ENCODE assay signal across 8 cellular contexts in genomic region chr7:38215734-38216670, GRCh38. TPM values are rescaled to one million over a fixed set of nuclear protein-coding genes. Genes with fewer than 3 reads are reported as not detected.
DNase-seq lines count a peak whose midpoint lies in the region; ATAC-seq and TF ChIP-seq lines count a peak whose summit lies in the region.

No MANE protein-coding gene starts in this region.

- peaks cover 44% of the 10 kb centered on the region for H3K4me1 Mint-ChIP-seq in activated naive CD8-positive, alpha-beta T cell treated with anti-CD3 and anti-CD28 coated beads, Interleukin-2, amount 50 U/mL, for 24 hours

- TF ChIP-seq CTCF in GM12874 (IDR thresholded peaks at IDR 0.05; ENCODE audit: insufficient read depth, low read depth, low read length) (peak; percentile 97), left ventricle myocardium inferior (IDR thresholded peaks at IDR 0.05; ENCODE audit: borderline replicate concordance) (peak; percentile 95)

- H3K4me3 Mint-ChIP-seq in activated naive CD8-positive, alpha-beta T cell treated with anti-CD3 and anti-CD28 coated beads, Interleukin-2, amount 50 U/mL, for 24 hours, result no peak overlapping the region

- intact Hi-C loops in left ventricle myocardium inferior (cut with micrococcal nuclease), result no loop called here

- peaks cover 59% of the 10 kb centered on the region for H3K36me3 ChIP-seq in left ventricle myocardium inferior

- peaks cover 19% of the 10 kb centered on the region for H3K36me3 Mint-ChIP-seq in activated naive CD8-positive, alpha-beta T cell treated with anti-CD3 and anti-CD28 coated beads, Interleukin-2, amount 50 U/mL, for 24 hours (ENCODE audit: low read depth)

- no peaks in the 10 kb centered on the region for H3K27me3 Mint-ChIP-seq in activated naive CD8-positive, alpha-beta T cell treated with anti-CD3 and anti-CD28 coated beads, Interleukin-2, amount 50 U/mL, for 24 hours

- peak; percentile 81 for ATAC-seq in HG02610 (IDR thresholded peaks at IDR 0.05; ENCODE audit: unreplicated experiment)
- ATAC-seq in activated naive CD8-positive, alpha-beta T cell treated with anti-CD3 and anti-CD28 coated beads, Interleukin-2, amount 50 U/mL, for 24 hours, result peak; percentile 81

- H3K9me3 ChIP-seq in left ventricle myocardium inferior (replicated peaks), result no peaks in the 10 kb centered on the region

- H3K9me3 Mint-ChIP-seq in activated naive CD8-positive, alpha-beta T cell treated with anti-CD3 and anti-CD28 coated beads, Interleukin-2, amount 50 U/mL, for 24 hours, result no peaks in the 10 kb centered on the region

- no peaks in the 10 kb centered on the region for H3K27me3 ChIP-seq in left ventricle myocardium inferior (ENCODE audit: low read depth)

- peak overlapping the region; percentile 9 for H3K27ac Mint-ChIP-seq in activated naive CD8-positive, alpha-beta T cell treated with anti-CD3 and anti-CD28 coated beads, Interleukin-2, amount 50 U/mL, for 24 hours

- H3K4me1 ChIP-seq in left ventricle myocardium inferior, result peaks cover 27% of the 10 kb centered on the region

- H3K27ac ChIP-seq in left ventricle myocardium inferior (replicated peaks), result peak overlapping the region; percentile 13

- no peak overlapping the region for H3K4me3 ChIP-seq in left ventricle myocardium inferior

- DNase-seq in NAMALWA (ENCODE audit: low spot score) (peak; percentile 89), SKM-1 treated with dmso at 0.1 percent for 144 hours (lab: John Stamatoyannopoulos, UW; ENCODE audit: unreplicated experiment) (peak; percentile 67), left ventricle myocardium inferior (peak; percentile 69), retina (peak; percentile 79), cortex of kidney (lab: John Stamatoyannopoulos, UW) (no peak)
- peak; percentile 76 for DNase-seq in activated naive CD8-positive, alpha-beta T cell treated with anti-CD3 and anti-CD28 coated beads, Interleukin-2, amount 50 U/mL, for 24 hours

RNA-seq across cellular contexts. Expression of gene STARD3NL, which starts 38.0 kb away (rescaled TPM):
- total RNA-seq in left ventricle myocardium inferior, result 24.8 TPM
